Comparison of ENCODE assay signal across 8 cellular contexts in the genomic region with DNA sequence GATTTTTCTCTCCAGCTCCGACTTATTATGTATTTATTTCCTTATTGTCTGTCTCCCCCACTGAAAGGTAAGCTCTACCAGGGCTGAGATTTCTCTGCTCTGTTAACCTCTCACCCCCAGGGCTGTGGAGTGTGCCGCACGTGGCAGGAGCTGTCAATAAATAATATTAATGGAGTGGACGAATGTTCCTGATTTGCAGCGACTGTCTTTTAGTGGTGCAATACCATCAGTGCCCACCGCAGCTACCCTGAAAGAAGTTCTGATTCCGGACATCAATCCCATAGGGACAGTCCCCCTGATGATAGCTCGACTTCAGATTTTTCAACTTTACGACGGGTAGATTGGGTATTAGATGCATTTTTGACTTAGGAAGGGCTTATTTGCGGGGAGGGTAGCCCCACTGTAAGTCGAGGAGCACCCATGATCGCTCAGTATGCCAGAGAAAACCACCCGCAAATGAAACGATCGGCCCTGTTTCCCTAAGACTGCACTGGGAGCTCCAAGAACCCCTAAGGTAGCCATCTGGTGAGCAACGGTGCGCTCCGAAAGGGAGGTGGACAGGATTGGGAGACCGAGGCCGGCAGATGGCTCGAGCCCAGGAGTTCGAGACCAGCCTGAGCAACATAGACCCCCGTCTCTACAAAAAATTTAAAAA.
DNase-seq lines count a peak whose midpoint lies in the region; ATAC-seq and TF ChIP-seq lines count a peak whose summit lies in the region.

No MANE protein-coding gene starts in this region.

- TF ChIP-seq CTCF in tibial artery (IDR thresholded peaks at IDR 0.05): peak in 1 of 2 experiments; percentile 4

- H3K4me3 ChIP-seq in BLaER1 treated with 17β-estradiol and CSF1 and Interleukin-3, amounts not matched to agents 10 nM and 100 nM: peak overlapping the region; percentile 76 to 89 (median 82)
- H3K4me3 ChIP-seq in adipocyte (ENCODE audit: low read length) (peak overlapping the region; percentile 90), tibial artery (peak overlapping the region; percentile 96 to 97)

- ATAC-seq in HG03025 (IDR thresholded peaks at IDR 0.05; ENCODE audit: low FRiP score, unreplicated experiment): peak; percentile 0

- H3K4me2 ChIP-seq in BLaER1 treated with 17β-estradiol and CSF1 and Interleukin-3, amounts not matched to agents 10 nM and 100 nM: peak overlapping the region; percentile 84 to 100 (median 94)

- peaks cover 45 to 74% (median 69%) of the 10 kb centered on the region in 10 experiments for H3K4me1 ChIP-seq in BLaER1 treated with 17β-estradiol and CSF1 and Interleukin-3, amounts not matched to agents 10 nM and 100 nM
- H3K4me1 ChIP-seq in adipocyte (ENCODE audit: control insufficient read depth, insufficient read depth, low read length) (peaks cover 25% of the 10 kb centered on the region), tibial artery (peaks cover 0 to 35% (median 20%) of the 10 kb centered on the region in 4 donors)

- intact Hi-C loops in tibial artery (cut with DNase I; ENCODE audit: low total_unique reads): loop anchor here (2.0 to 10.0 kb wide), 2 partner anchors 83 to 435 kb away; a partner anchor contains a TSS

- H3K27ac ChIP-seq in BLaER1 treated with 17β-estradiol and CSF1 and Interleukin-3, amounts not matched to agents 10 nM and 100 nM: peak overlapping the region in 10 of 11 experiments; percentile 79 to 92 (median 88); a peak in 20 of 22 replicates
- peak overlapping the region; percentile 86 to 95 for H3K27ac ChIP-seq in tibial artery

- H3K36me3 ChIP-seq in BLaER1 treated with 17β-estradiol and CSF1 and Interleukin-3, amounts not matched to agents 10 nM and 100 nM: peaks cover 0 to 15% (median 5%) of the 10 kb centered on the region in 11 experiments; a peak in 10 of 22 replicates
- no peaks in the 10 kb centered on the region for H3K36me3 ChIP-seq in adipocyte (ENCODE audit: control insufficient read depth, insufficient read depth, low read length, severe bottlenecking)
- H3K36me3 ChIP-seq in tibial artery: no peaks in the 10 kb centered on the region

- peak overlapping the region; percentile 83 to 97 (median 92); a peak in 21 of 22 replicates for H3K9ac ChIP-seq in BLaER1 treated with 17β-estradiol and CSF1 and Interleukin-3, amounts not matched to agents 10 nM and 100 nM
- H3K9ac ChIP-seq in adipocyte (ENCODE audit: low read length): no peak overlapping the region

- no peaks in the 10 kb centered on the region for H3K27me3 ChIP-seq in BLaER1 treated with 17β-estradiol and CSF1 and Interleukin-3, amounts not matched to agents 10 nM and 100 nM
- peaks cover 41% of the 10 kb centered on the region for H3K27me3 ChIP-seq in adipocyte (replicated peaks; ENCODE audit: control insufficient read depth, insufficient read depth, low read length)
- peaks cover 0 to 32% of the 10 kb centered on the region in 2 donors for H3K27me3 ChIP-seq in tibial artery

- H3K9me3 ChIP-seq in BLaER1 treated with 17β-estradiol and CSF1 and Interleukin-3, amounts not matched to agents 10 nM and 100 nM (replicated peaks in 1 of 11): no peaks in the 10 kb centered on the region
- H3K9me3 ChIP-seq in adipocyte (ENCODE audit: control insufficient read depth, low read length) (no peaks in the 10 kb centered on the region), tibial artery (no peaks in the 10 kb centered on the region)

- DNase-seq in adipocyte (ENCODE audit: low read depth): peak; percentile 11
- peak; percentile 46 for DNase-seq in kidney tubule cell (ENCODE audit: low spot score)
- peak in 1 of 2 donors; percentile 15 for DNase-seq in tibial artery
- DNase-seq in HCEC 1CT: no peak
- no peak for DNase-seq in GM19238 (ENCODE audit: insufficient read length, low spot score)
- no peak for DNase-seq in GM19240 (ENCODE audit: insufficient read length, low spot score)

- peaks cover 31 to 40% (median 34%) of the 10 kb centered on the region in 11 experiments for H4K20me1 ChIP-seq in BLaER1 treated with 17β-estradiol and CSF1 and Interleukin-3, amounts not matched to agents 10 nM and 100 nM

Comparison
In these comparisons a context has a peak if more than half of its experiments do, and no peak if none do; other contexts are left out.
1. DNase-seq: peak in adipocyte (single experiment) and kidney tubule cell (single experiment); none in HCEC 1CT (single experiment), GM19238 (single experiment) and GM19240 (single experiment).
2. Peak in every context shown above with its lines, with median percentiles within 50 percentile points of each other: H3K4me3 ChIP-seq.